ENCODE assay signal across 12 cellular contexts in the genomic region with DNA sequence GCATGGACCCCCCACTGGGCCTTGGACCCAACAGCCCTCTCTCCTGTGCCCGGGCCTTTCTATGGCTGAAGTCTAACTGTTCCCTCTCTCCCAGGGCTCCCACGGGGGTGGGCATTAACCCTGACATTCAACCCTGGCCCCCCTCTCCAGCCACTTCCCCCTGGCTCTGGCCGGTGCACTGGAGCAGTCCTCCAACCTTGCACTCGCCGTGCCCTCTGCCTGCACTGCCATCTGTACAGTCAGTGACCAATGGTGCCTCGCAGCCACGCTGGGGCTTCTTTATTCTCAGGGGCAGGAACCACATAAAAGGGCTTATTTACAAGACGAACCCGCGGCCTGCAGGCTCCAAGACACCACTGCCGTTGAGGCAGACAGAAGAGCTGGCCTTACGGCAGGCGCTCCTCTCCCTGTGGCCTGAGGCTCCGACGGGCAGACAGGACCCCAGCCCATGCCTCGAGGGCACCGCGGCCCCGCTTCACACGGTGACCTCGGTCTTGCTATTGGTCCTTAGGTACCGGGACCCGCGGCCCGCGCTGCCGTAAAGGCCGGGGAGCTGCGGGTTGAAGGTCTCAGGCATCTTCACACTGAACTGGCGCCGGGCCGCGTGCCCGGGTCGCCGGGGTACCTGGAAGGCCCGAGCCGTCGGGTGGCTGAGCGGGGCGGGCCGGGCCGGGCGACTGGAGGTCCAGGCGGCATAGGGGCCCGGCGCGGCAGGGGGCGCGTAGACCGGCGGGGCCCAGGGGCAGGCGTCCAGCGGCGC. TPM values are rescaled to one million over a fixed set of nuclear protein-coding genes. Genes with fewer than 3 reads are reported as not detected.
DNase-seq lines count a peak whose midpoint lies in the region; ATAC-seq and TF ChIP-seq lines count a peak whose summit lies in the region.
"Had no signal": no experiment of that assay in that cellular context is flagged by ENCODE, and none has a peak within 500 bp of the region (broad histone marks: within the 10 kb centered on the region; RNA-seq: fewer than 3 reads in every experiment).

No MANE protein-coding gene starts in this region.

- no peak overlapping the region for H3K27ac Mint-ChIP-seq in CD8-positive, alpha-beta T cell
- H3K27ac Mint-ChIP-seq in glutamatergic neuron (ENCODE audit: unreplicated experiment), result no peak overlapping the region
- no peak overlapping the region for H3K27ac Mint-ChIP-seq in osteocyte (ENCODE audit: unreplicated experiment)
- H3K27ac Mint-ChIP-seq: activated naive CD4-positive, alpha-beta T cell treated with anti-CD3 and anti-CD28 coated beads, Interleukin-2, amount 10 ng/mL, durations not matched to agents 7 days and 5 days had no signal

- no peaks in the 10 kb centered on the region for H3K9me3 Mint-ChIP-seq in CD8-positive, alpha-beta T cell
- peaks cover 4% of the 10 kb centered on the region for H3K9me3 Mint-ChIP-seq in glutamatergic neuron (ENCODE audit: unreplicated experiment)
- H3K9me3 Mint-ChIP-seq in osteocyte (ENCODE audit: unreplicated experiment), result no peaks in the 10 kb centered on the region
- H3K9me3 Mint-ChIP-seq: activated naive CD4-positive, alpha-beta T cell treated with anti-CD3 and anti-CD28 coated beads, Interleukin-2, amount 10 ng/mL, durations not matched to agents 7 days and 5 days had no signal

- in situ Hi-C loops in GM23248 (cut with MboI), result no loop called here

- H3F3A ChIP-seq in GM23248 (ENCODE audit: insufficient read depth), result no peaks in the 10 kb centered on the region

- peaks cover 24% of the 10 kb centered on the region for H3K27me3 Mint-ChIP-seq in CD8-positive, alpha-beta T cell (ENCODE audit: low read depth)
- peaks cover 22% of the 10 kb centered on the region for H3K27me3 Mint-ChIP-seq in glutamatergic neuron (ENCODE audit: unreplicated experiment)
- peaks cover 23% of the 10 kb centered on the region for H3K27me3 Mint-ChIP-seq in osteocyte (ENCODE audit: unreplicated experiment)

- no peaks in the 10 kb centered on the region for H3K36me3 ChIP-seq in CD8-positive, alpha-beta T cell (ENCODE audit: insufficient read depth, low read length)
- H3K36me3 ChIP-seq in NT2/D1 (ENCODE audit: insufficient read depth, insufficient read length, low read length) (peaks cover 22% of the 10 kb centered on the region), GM23248 (ENCODE audit: low read depth) (no peaks in the 10 kb centered on the region)

- H3K4me3 Mint-ChIP-seq in CD8-positive, alpha-beta T cell, result peak overlapping the region; percentile 70
- peak overlapping the region; percentile 68 for H3K4me3 Mint-ChIP-seq in glutamatergic neuron (ENCODE audit: unreplicated experiment)
- peak overlapping the region; percentile 32 for H3K4me3 Mint-ChIP-seq in osteocyte (ENCODE audit: unreplicated experiment)

- no peaks in the 10 kb centered on the region for H3K79me2 ChIP-seq in GM23248 (ENCODE audit: insufficient read depth)

- intact Hi-C loops in CD8-positive, alpha-beta T cell (cut with DNase I, micrococcal nuclease), result no loop called here

- peaks cover 15% of the 10 kb centered on the region for H3K36me3 Mint-ChIP-seq in CD8-positive, alpha-beta T cell
- H3K36me3 Mint-ChIP-seq in glutamatergic neuron (ENCODE audit: unreplicated experiment) (no peaks in the 10 kb centered on the region), osteocyte (ENCODE audit: unreplicated experiment) (peaks cover 10% of the 10 kb centered on the region)

- H3K9me3 ChIP-seq in CD8-positive, alpha-beta T cell (ENCODE audit: low read length), result no peaks in the 10 kb centered on the region
- no peaks in the 10 kb centered on the region for H3K9me3 ChIP-seq in NT2/D1 (ENCODE audit: insufficient read depth, low read length)
- no peaks in the 10 kb centered on the region for H3K9me3 ChIP-seq in GM23248 (ENCODE audit: low read depth)

- no peak for TF ChIP-seq CTCF in CD8-positive, alpha-beta T cell (IDR thresholded peaks at IDR 0.05)
- TF ChIP-seq CTCF in glutamatergic neuron (IDR thresholded peaks at IDR 0.05; ENCODE audit: partially characterized antibody, unreplicated experiment) (no peak), osteocyte (IDR thresholded peaks at IDR 0.05) (no peak)

- no peak overlapping the region for H3K4me3 ChIP-seq in CD8-positive, alpha-beta T cell (ENCODE audit: low read depth, low read length)
- H3K4me3 ChIP-seq in NT2/D1 (ENCODE audit: insufficient read length, low read depth), result no peak overlapping the region
- no peak overlapping the region for H3K4me3 ChIP-seq in GM23248
- H3K4me3 ChIP-seq: lung had no signal

- H2AFZ ChIP-seq in GM23248, result no peak overlapping the region

- H3K9ac ChIP-seq in NT2/D1 (ENCODE audit: insufficient read length, low read depth) (peak overlapping the region; percentile 32), GM23248 (no peak overlapping the region)

- H3K4me1 Mint-ChIP-seq in CD8-positive, alpha-beta T cell (ENCODE audit: low read depth), result peaks cover 27% of the 10 kb centered on the region
- peaks cover 6% of the 10 kb centered on the region for H3K4me1 Mint-ChIP-seq in glutamatergic neuron (ENCODE audit: low read depth, unreplicated experiment)
- H3K4me1 Mint-ChIP-seq in osteocyte (ENCODE audit: unreplicated experiment), result peaks cover 13% of the 10 kb centered on the region

- H4K20me1 ChIP-seq in GM23248 (ENCODE audit: insufficient read depth), result no peaks in the 10 kb centered on the region

- no peak for ATAC-seq in CD8-positive, alpha-beta T cell
- no peak for ATAC-seq in GM18502 (IDR thresholded peaks at IDR 0.05; ENCODE audit: poor library complexity, unreplicated experiment)

- H3K9me2 ChIP-seq in GM23248 (ENCODE audit: insufficient read depth), result no peaks in the 10 kb centered on the region

- H3K27ac ChIP-seq in CD8-positive, alpha-beta T cell (ENCODE audit: low read depth, low read length), result no peak overlapping the region
- no peak overlapping the region for H3K27ac ChIP-seq in GM23248

- no peak overlapping the region for H3K4me2 ChIP-seq in GM23248 (ENCODE audit: unreplicated experiment)

- peaks cover 32% of the 10 kb centered on the region for H3K4me1 ChIP-seq in CD8-positive, alpha-beta T cell (ENCODE audit: insufficient read depth, low read length)
- H3K4me1 ChIP-seq in NT2/D1 (ENCODE audit: insufficient read depth, insufficient read length) (peaks cover 23% of the 10 kb centered on the region), GM23248 (ENCODE audit: insufficient read depth) (peaks cover 5% of the 10 kb centered on the region)

- H3K27me3 ChIP-seq in CD8-positive, alpha-beta T cell (ENCODE audit: insufficient read depth, low read length), result peaks cover 31% of the 10 kb centered on the region
- H3K27me3 ChIP-seq in NT2/D1 (ENCODE audit: insufficient read depth, insufficient read length) (peaks cover 44% of the 10 kb centered on the region), GM23248 (replicated peaks; ENCODE audit: insufficient read depth) (peaks cover 33% of the 10 kb centered on the region)

- POLR2A ChIA-PET in CD8-positive, alpha-beta T cell (lab: Charles Lee), result interaction anchor here (0.9 to 1.6 kb wide), 3 partner anchors 10 to 28 kb away, joined by 3 to 6 read pairs (median 3); partner anchors contain the start of gene TNFRSF13C

- 52 to 55% methylated on average over 49 to 51 of the region's 55 CpGs for WGBS in GM23248 (ENCODE audit: low coverage in 1 of 2, low lambda C conversion rate in 2 of 2, missing lambda C conversion rate in 2 of 2), 2 experiments

- no peak for DNase-seq in CD8-positive, alpha-beta T cell
- DNase-seq in NT2/D1 (ENCODE audit: low read depth, low spot score) (no peak), glutamatergic neuron (peak; percentile 43), osteocyte (ENCODE audit: extremely low spot score, unreplicated experiment) (no peak), NCI-H1694 treated with DMSO at 0.1 percent for 48 hours (lab: John Stamatoyannopoulos, UW) (no peak), GM23248 (no peak), NCI-H1436 treated with DMSO at 0.1 percent for 48 hours (lab: John Stamatoyannopoulos, UW) (no peak)
- DNase-seq: NCI-H524 treated with DMSO at 0.1 percent for 48 hours, T1000 had no signal

- CTCF ChIA-PET in CD8-positive, alpha-beta T cell (lab: Charles Lee), result interaction anchor here (1.0 to 2.0 kb wide), 3 partner anchors 14 to 243 kb away, joined by 3 to 8 read pairs (median 3); no protein-coding TSS in a partner anchor

RNA-seq across cellular contexts. Expression of gene SHISA8, which starts 5.4 kb away (rescaled TPM):
- 1 to 10 TPM in 1 of 2 experiments, under 1 TPM in 1; 0.72 to 1.5 TPM for total RNA-seq in CD8-positive, alpha-beta T cell
- not detected for total RNA-seq in glutamatergic neuron (ENCODE audit: unreplicated experiment)
- not detected in 2 replicates for total RNA-seq in osteocyte
- not detected in 2 replicates for total RNA-seq in GM23248 (2014; rRNA removed; shearing (Covaris generic))
- polyA plus RNA-seq in GM23248 (2016; fragmentation: Nextera tagmentation; extraction: Ambion mirVana), result not detected in 2 replicates

RNA-seq across cellular contexts. Expression of gene TNFRSF13C, which starts 17.1 kb away (rescaled TPM):
- 10 to 100 TPM; 36.3 to 39.8 TPM for total RNA-seq in CD8-positive, alpha-beta T cell
- total RNA-seq in glutamatergic neuron (ENCODE audit: unreplicated experiment) (0.37 TPM), osteocyte (0.18 and 0.27 TPM in 2 replicates)
- total RNA-seq in GM23248 (2014; rRNA removed; shearing (Covaris generic)), result 0.22 TPM in 1 of 2 replicates, not detected in the other
- 0.05 and 0.11 TPM in 2 replicates for polyA plus RNA-seq in GM23248 (2016; fragmentation: Nextera tagmentation; extraction: Ambion mirVana)

RNA-seq across cellular contexts. Expression of gene CENPM, which starts 37.5 kb away (rescaled TPM):
- 10 to 100 TPM in 1 of 2 experiments, 1 to 10 TPM in 1; 9.4 to 10.9 TPM for total RNA-seq in CD8-positive, alpha-beta T cell
- total RNA-seq in glutamatergic neuron (ENCODE audit: unreplicated experiment) (3.4 TPM), osteocyte (6.9 and 7.2 TPM in 2 replicates)
- total RNA-seq in GM23248 (2014; rRNA removed; shearing (Covaris generic)), result 5.7 and 15.0 TPM in 2 replicates
- 18.9 and 20.0 TPM in 2 replicates for polyA plus RNA-seq in GM23248 (2016; fragmentation: Nextera tagmentation; extraction: Ambion mirVana)

RNA-seq across cellular contexts. Expression of gene SEPTIN3, which starts 59.8 kb away (rescaled TPM):
- under 1 TPM in 1 of 2 experiments, not detected in 1; 0.11 TPM for total RNA-seq in CD8-positive, alpha-beta T cell
- total RNA-seq in glutamatergic neuron (ENCODE audit: unreplicated experiment) (216 TPM), osteocyte (0.42 and 0.46 TPM in 2 replicates)
- total RNA-seq in GM23248 (2014; rRNA removed; shearing (Covaris generic)), result not detected in 2 replicates
- 0.06 TPM in 1 of 2 replicates, not detected in the other for polyA plus RNA-seq in GM23248 (2016; fragmentation: Nextera tagmentation; extraction: Ambion mirVana)

Comparison
In these comparisons a context has a peak if more than half of its experiments do, and no peak if none do; other contexts are left out.
1. RNA of gene TNFRSF13C, which starts 17.1 kb away (total RNA-seq): 36.3 to 39.8 TPM in CD8-positive, alpha-beta T cell; 0.37 TPM in glutamatergic neuron (single experiment), 0.18 to 0.27 TPM in osteocyte and 0.22 TPM in GM23248; every median in the first group is over 10 times any median in the second.
2. Peak in every context shown above with its lines, with median percentiles within 50 percentile points of each other: H3K4me3 Mint-ChIP-seq.